In the genomic region with DNA sequence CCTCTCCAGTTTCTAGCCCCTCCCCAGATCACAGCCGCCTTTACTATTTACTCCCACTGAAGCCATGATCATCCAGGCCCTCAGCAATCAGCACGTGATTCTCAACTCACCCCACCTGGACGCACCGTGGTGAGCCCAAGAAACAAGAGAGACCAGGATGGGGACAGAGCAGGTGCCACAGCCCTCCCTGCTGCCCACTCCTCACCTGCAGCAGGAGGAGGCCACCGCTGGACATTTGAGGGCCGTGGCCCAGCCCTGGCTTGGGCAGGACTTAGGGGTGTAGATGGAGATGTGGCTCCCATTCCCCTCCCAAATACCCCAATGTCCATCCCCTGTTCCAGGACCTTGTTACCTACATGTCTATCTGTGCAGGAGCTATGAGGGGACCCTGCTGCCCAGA, we compare ENCODE assay signal across 27 cellular contexts.
"Had no signal": no experiment of that assay in that cellular context is flagged by ENCODE, and none has a peak within 500 bp of the region (broad histone marks: within the 10 kb centered on the region; RNA-seq: fewer than 3 reads in every experiment).

No MANE protein-coding gene starts in this region.

- H3K27ac ChIP-seq: ascending aorta, cardiac muscle cell, VCaP had no signal

- H3K27me3 ChIP-seq: ascending aorta had no signal

- H3K36me3 ChIP-seq: cardiac muscle cell had no signal

- H3K4me3 ChIP-seq: ascending aorta, cardiac muscle cell had no signal

- ATAC-seq: activated CD4-positive, alpha-beta T cell treated with anti-CD3 and anti-CD28 coated beads for 36 hours; activated CD4-positive, CD25-positive, alpha-beta regulatory T cell treated with anti-CD3 and anti-CD28 coated beads, Interleukin-2, amount 50 U/mL, for 24 hours; activated CD8-positive, alpha-beta T cell treated with anti-CD3 and anti-CD28 coated beads, Interleukin-2, amount 10 ng/mL, durations not matched to agents 7 days and 5 days; activated naive CD8-positive, alpha-beta T cell treated with anti-CD3 and anti-CD28 coated beads, Interleukin-2, amount 50 U/mL, for 24 hours; T-cell; T-helper 17 cell; WTC11 had no signal

- DNase-seq: activated CD4-positive, alpha-beta memory T cell treated with anti-CD3 and anti-CD28 coated beads, Interleukin-2, amount 10 ng/mL, durations not matched to agents 7 days and 5 days; activated CD4-positive, alpha-beta T cell treated with anti-CD3 and anti-CD28 coated beads for 1 hour; activated CD4-positive, alpha-beta T cell treated with anti-CD3 and anti-CD28 coated beads for 36 hours; activated CD4-positive, alpha-beta T cell treated with anti-CD3 and anti-CD28 coated beads for 48 hours; activated CD4-positive, alpha-beta T cell treated with anti-CD3 and anti-CD28 coated beads, Interleukin-2, amount 10 ng/mL, durations not matched to agents 7 days and 5 days; activated CD4-positive, alpha-beta T cell treated with anti-CD3 and anti-CD28 coated beads, Interleukin-2, amount 50 U/mL, for 48 hours; activated CD4-positive, CD25-positive, alpha-beta regulatory T cell; activated CD8-positive, alpha-beta memory T cell treated with anti-CD3 and anti-CD28 coated beads, Interleukin-2, amount 50 U/mL, for 4 hours; activated CD8-positive, alpha-beta T cell treated with anti-CD3 and anti-CD28 coated beads, Interleukin-2, amount 10 ng/mL, durations not matched to agents 7 days and 5 days; activated gamma-delta T cell; activated naive CD4-positive, alpha-beta T cell treated with anti-CD3 and anti-CD28 coated beads, Interleukin-2, amount 10 ng/mL, durations not matched to agents 7 days and 5 days; activated naive CD4-positive, alpha-beta T cell treated with Interleukin-2 at 50 U/mL for 16 hours; activated naive CD8-positive, alpha-beta T cell treated with anti-CD3 and anti-CD28 coated beads, Interleukin-2, amount 10 ng/mL, durations not matched to agents 7 days and 5 days; activated naive CD8-positive, alpha-beta T cell treated with anti-CD3 and anti-CD28 coated beads, Interleukin-2, amount 50 U/mL, for 24 hours; activated T-cell treated with anti-CD3 and anti-CD28 coated beads, Interleukin-2, amount 50 U/mL, for 24 hours; activated T-cell treated with anti-CD3 and anti-CD28 coated beads, Interleukin-2, amount 50 U/mL, for 48 hours; amygdala; anterior cingulate cortex; caudate nucleus; cerebellar nuclear complex; T-cell; T-helper 17 cell had no signal

- H3K9me3 ChIP-seq: ascending aorta had no signal
